ENCODE assay signal across 1 cellular context in the genomic region with DNA sequence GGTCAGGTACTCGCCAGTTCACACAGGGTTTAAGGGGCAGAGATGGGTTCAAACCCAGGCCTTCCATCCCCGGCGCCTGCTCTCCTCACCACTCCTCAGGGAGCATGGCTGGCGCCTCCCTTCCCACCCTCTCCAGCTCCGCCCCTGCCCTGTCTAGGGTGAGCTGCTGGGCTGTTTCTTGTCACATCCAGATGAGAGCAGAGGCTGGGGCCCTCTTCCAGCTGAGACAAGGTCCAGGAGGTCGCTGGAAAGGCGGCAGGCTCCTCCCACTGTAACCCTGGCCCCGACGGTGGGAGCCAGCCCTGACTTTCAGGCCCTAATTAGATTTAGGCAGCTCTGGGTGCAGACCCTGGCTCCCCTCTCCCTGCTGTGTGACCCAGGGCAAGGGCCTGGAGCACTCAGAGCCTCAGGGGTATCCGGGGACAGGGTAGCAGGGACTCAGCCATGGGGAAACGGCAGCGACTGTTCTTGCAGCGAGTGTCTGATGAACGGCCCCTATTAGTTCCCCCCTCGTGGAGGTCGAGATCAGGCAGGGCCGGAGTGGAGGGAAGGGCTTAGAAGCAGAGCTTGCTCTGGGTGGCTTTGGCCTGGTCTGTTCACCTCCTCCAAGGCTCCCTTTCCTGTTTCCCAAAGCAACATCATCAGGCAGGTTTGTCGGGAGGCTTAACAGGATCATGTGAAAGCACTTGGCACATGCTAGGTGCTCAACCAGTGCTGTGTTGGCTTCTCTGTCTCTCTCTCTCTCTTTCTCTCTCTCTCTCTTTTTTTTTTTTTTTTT.
TF ChIP-seq lines count a peak whose summit lies in the region.

No MANE protein-coding gene starts in this region.

TF ChIP-seq in HepG2, 621 proteins besides CTCF, POLR2A, EP300 and RAD21 (continued from another document and continues in another):
- TF ChIP-seq NRL (CRISPR knock-in tag; IDR thresholded peaks at IDR 0.05; ENCODE audit: borderline replicate concordance) (peak; percentile 87; the same call in 1 of the 2 replicates), ZNF781 (CRISPR knock-in tag; IDR thresholded peaks at IDR 0.05; ENCODE audit: borderline replicate concordance, not compliant biosample characterization) (no peak), ZBTB21 (CRISPR knock-in tag; IDR thresholded peaks at IDR 0.05) (no peak), ZNF326 (CRISPR knock-in tag; IDR thresholded peaks at IDR 0.05; ENCODE audit: borderline replicate concordance) (no peak), PHF20 (CRISPR knock-in tag; IDR thresholded peaks at IDR 0.05) (no peak), PHF21A (CRISPR knock-in tag; IDR thresholded peaks at IDR 0.05) (0 out of 2 replicates have a peak, but pooled peaks have one; percentile 40), HNRNPUL1 (IDR thresholded peaks at IDR 0.05; ENCODE audit: low read depth, low read length) (no peak), MZF1 (CRISPR knock-in tag; IDR thresholded peaks at IDR 0.05; ENCODE audit: borderline replicate concordance) (no peak), SIX1 (CRISPR knock-in tag; IDR thresholded peaks at IDR 0.05; ENCODE audit: borderline replicate concordance) (no peak), ZNF10 (CRISPR knock-in tag; IDR thresholded peaks at IDR 0.05; ENCODE audit: borderline replicate concordance, low read depth) (0 out of 2 replicates have a peak, but pooled peaks have one; percentile 77), FOXJ3 (CRISPR knock-in tag; IDR thresholded peaks at IDR 0.05; ENCODE audit: borderline replicate concordance) (no peak), ZNF235 (CRISPR knock-in tag; IDR thresholded peaks at IDR 0.05; ENCODE audit: borderline replicate concordance) (0 out of 2 replicates have a peak, but pooled peaks have one; percentile 54), ZNF614 (CRISPR knock-in tag; IDR thresholded peaks at IDR 0.05; ENCODE audit: borderline replicate concordance) (peak; percentile 78; the same call in 1 of the 2 replicates), ZIK1 (CRISPR knock-in tag; IDR thresholded peaks at IDR 0.05; ENCODE audit: borderline replicate concordance, low read depth) (no peak), TAF15 (IDR thresholded peaks at IDR 0.05; ENCODE audit: low read depth, low read length, poor library complexity, severe bottlenecking) (no peak), ZBTB7B (CRISPR knock-in tag; IDR thresholded peaks at IDR 0.05) (peak; percentile 50; the same call in 1 of the 2 replicates), ZFP36L2 (CRISPR knock-in tag; IDR thresholded peaks at IDR 0.05) (no peak), XRCC5 (optimal IDR thresholded peaks at IDR 0.05; ENCODE audit: low read length) (peak; percentile 92), MTA1 (CRISPR knock-in tag; IDR thresholded peaks at IDR 0.05; ENCODE audit: borderline replicate concordance) (peak; percentile 49; the same call in 1 of the 2 replicates), NFKBIZ (CRISPR knock-in tag; IDR thresholded peaks at IDR 0.05) (no peak), ISX (CRISPR knock-in tag; conservative IDR thresholded peaks at IDR 0.05) (no peak), RORA (CRISPR knock-in tag; IDR thresholded peaks at IDR 0.05) (no peak), ZNF333 (CRISPR knock-in tag; IDR thresholded peaks at IDR 0.05; ENCODE audit: borderline replicate concordance) (peak; percentile 90; the same call in 1 of the 2 replicates), ZNF260 (CRISPR knock-in tag; IDR thresholded peaks at IDR 0.05; ENCODE audit: borderline replicate concordance, low read depth) (0 out of 2 replicates have a peak, but pooled peaks have one; percentile 24), MLLT10 (CRISPR knock-in tag; IDR thresholded peaks at IDR 0.05) (no peak), NR2C2 (CRISPR knock-in tag; IDR thresholded peaks at IDR 0.05; ENCODE audit: borderline replicate concordance) (no peak), EEA1 (CRISPR knock-in tag; IDR thresholded peaks at IDR 0.05; ENCODE audit: borderline replicate concordance) (no peak), ZBTB42 (CRISPR knock-in tag; IDR thresholded peaks at IDR 0.05) (peak; percentile 86), MTA3 (CRISPR knock-in tag; IDR thresholded peaks at IDR 0.05) (no peak), ATF7 (IDR thresholded peaks at IDR 0.05) (no peak), ATF7 (CRISPR knock-in tag; IDR thresholded peaks at IDR 0.05) (0 out of 2 replicates have a peak, but pooled peaks have one; percentile 55)
- TF ChIP-seq, protein P1, sequence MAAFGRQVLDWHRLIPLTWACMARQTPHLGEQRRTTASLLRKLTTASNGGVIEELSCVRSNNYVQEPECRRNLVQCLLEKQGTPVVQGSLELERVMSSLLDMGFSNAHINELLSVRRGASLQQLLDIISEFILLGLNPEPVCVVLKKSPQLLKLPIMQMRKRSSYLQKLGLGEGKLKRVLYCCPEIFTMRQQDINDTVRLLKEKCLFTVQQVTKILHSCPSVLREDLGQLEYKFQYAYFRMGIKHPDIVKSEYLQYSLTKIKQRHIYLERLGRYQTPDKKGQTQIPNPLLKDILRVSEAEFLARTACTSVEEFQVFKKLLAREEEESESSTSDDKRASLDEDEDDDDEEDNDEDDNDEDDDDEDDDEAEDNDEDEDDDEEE (CRISPR knock-in tag; IDR thresholded peaks at IDR 0.05), result 0 out of 2 replicates have a peak, but pooled peaks have one; percentile 30
- TF ChIP-seq, protein P2, sequence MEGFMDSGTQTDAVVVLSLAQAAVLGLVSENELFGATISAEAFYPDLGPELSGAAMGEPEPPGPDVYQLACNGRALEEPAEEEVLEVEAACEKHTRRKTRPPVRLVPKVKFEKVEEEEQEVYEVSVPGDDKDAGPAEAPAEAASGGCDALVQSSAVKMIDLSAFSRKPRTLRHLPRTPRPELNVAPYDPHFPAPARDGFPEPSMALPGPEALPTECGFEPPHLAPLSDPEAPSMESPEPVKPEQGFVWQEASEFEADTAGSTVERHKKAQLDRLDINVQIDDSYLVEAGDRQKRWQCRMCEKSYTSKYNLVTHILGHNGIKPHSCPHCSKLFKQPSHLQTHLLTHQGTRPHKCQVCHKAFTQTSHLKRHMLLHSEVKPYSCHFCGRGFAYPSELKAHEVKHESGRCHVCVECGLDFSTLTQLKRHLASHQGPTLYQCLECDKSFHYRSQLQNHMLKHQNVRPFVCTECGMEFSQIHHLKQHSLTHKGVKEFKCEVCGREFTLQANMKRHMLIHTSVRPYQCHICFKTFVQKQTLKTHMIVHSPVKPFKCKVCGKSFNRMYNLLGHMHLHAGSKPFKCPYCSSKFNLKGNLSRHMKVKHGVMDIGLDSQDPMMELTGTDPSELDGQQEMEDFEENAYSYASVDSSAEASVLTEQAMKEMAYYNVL (CRISPR knock-in tag; IDR thresholded peaks at IDR 0.05; ENCODE audit: borderline replicate concordance), result 0 out of 2 replicates have a peak, but pooled peaks have one; percentile 41
- TF ChIP-seq, protein P3, sequence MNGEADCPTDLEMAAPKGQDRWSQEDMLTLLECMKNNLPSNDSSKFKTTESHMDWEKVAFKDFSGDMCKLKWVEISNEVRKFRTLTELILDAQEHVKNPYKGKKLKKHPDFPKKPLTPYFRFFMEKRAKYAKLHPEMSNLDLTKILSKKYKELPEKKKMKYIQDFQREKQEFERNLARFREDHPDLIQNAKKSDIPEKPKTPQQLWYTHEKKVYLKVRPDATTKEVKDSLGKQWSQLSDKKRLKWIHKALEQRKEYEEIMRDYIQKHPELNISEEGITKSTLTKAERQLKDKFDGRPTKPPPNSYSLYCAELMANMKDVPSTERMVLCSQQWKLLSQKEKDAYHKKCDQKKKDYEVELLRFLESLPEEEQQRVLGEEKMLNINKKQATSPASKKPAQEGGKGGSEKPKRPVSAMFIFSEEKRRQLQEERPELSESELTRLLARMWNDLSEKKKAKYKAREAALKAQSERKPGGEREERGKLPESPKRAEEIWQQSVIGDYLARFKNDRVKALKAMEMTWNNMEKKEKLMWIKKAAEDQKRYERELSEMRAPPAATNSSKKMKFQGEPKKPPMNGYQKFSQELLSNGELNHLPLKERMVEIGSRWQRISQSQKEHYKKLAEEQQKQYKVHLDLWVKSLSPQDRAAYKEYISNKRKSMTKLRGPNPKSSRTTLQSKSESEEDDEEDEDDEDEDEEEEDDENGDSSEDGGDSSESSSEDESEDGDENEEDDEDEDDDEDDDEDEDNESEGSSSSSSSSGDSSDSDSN (CRISPR knock-in tag; IDR thresholded peaks at IDR 0.05), result peak; percentile 55; the same call in 1 of the 2 replicates
- TF ChIP-seq, protein P4, sequence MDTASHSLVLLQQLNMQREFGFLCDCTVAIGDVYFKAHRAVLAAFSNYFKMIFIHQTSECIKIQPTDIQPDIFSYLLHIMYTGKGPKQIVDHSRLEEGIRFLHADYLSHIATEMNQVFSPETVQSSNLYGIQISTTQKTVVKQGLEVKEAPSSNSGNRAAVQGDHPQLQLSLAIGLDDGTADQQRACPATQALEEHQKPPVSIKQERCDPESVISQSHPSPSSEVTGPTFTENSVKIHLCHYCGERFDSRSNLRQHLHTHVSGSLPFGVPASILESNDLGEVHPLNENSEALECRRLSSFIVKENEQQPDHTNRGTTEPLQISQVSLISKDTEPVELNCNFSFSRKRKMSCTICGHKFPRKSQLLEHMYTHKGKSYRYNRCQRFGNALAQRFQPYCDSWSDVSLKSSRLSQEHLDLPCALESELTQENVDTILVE (CRISPR knock-in tag; IDR thresholded peaks at IDR 0.05), result no peak; the same call in 1 of the 2 replicates
- TF ChIP-seq, protein P5, sequence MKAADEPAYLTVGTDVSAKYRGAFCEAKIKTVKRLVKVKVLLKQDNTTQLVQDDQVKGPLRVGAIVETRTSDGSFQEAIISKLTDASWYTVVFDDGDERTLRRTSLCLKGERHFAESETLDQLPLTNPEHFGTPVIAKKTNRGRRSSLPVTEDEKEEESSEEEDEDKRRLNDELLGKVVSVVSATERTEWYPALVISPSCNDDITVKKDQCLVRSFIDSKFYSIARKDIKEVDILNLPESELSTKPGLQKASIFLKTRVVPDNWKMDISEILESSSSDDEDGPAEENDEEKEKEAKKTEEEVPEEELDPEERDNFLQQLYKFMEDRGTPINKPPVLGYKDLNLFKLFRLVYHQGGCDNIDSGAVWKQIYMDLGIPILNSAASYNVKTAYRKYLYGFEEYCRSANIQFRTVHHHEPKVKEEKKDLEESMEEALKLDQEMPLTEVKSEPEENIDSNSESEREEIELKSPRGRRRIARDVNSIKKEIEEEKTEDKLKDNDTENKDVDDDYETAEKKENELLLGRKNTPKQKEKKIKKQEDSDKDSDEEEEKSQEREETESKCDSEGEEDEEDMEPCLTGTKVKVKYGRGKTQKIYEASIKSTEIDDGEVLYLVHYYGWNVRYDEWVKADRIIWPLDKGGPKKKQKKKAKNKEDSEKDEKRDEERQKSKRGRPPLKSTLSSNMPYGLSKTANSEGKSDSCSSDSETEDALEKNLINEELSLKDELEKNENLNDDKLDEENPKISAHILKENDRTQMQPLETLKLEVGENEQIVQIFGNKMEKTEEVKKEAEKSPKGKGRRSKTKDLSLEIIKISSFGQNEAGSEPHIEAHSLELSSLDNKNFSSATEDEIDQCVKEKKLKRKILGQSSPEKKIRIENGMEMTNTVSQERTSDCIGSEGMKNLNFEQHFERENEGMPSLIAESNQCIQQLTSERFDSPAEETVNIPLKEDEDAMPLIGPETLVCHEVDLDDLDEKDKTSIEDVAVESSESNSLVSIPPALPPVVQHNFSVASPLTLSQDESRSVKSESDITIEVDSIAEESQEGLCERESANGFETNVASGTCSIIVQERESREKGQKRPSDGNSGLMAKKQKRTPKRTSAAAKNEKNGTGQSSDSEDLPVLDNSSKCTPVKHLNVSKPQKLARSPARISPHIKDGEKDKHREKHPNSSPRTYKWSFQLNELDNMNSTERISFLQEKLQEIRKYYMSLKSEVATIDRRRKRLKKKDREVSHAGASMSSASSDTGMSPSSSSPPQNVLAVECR (CRISPR knock-in tag; IDR thresholded peaks at IDR 0.05; ENCODE audit: borderline replicate concordance), result peak; percentile 51; the same call in 1 of the 2 replicates
- TF ChIP-seq, protein P6, sequence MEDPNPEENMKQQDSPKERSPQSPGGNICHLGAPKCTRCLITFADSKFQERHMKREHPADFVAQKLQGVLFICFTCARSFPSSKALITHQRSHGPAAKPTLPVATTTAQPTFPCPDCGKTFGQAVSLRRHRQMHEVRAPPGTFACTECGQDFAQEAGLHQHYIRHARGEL (CRISPR knock-in tag; IDR thresholded peaks at IDR 0.05), result 0 out of 2 replicates have a peak, but pooled peaks have one; percentile 43
- TF ChIP-seq, protein P7, sequence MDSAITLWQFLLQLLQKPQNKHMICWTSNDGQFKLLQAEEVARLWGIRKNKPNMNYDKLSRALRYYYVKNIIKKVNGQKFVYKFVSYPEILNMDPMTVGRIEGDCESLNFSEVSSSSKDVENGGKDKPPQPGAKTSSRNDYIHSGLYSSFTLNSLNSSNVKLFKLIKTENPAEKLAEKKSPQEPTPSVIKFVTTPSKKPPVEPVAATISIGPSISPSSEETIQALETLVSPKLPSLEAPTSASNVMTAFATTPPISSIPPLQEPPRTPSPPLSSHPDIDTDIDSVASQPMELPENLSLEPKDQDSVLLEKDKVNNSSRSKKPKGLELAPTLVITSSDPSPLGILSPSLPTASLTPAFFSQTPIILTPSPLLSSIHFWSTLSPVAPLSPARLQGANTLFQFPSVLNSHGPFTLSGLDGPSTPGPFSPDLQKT (CRISPR knock-in tag; IDR thresholded peaks at IDR 0.05; ENCODE audit: borderline replicate concordance), result no peak
- TF ChIP-seq, protein P8, sequence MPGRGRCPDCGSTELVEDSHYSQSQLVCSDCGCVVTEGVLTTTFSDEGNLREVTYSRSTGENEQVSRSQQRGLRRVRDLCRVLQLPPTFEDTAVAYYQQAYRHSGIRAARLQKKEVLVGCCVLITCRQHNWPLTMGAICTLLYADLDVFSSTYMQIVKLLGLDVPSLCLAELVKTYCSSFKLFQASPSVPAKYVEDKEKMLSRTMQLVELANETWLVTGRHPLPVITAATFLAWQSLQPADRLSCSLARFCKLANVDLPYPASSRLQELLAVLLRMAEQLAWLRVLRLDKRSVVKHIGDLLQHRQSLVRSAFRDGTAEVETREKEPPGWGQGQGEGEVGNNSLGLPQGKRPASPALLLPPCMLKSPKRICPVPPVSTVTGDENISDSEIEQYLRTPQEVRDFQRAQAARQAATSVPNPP (CRISPR knock-in tag; IDR thresholded peaks at IDR 0.05), result no peak
- TF ChIP-seq, protein P9, sequence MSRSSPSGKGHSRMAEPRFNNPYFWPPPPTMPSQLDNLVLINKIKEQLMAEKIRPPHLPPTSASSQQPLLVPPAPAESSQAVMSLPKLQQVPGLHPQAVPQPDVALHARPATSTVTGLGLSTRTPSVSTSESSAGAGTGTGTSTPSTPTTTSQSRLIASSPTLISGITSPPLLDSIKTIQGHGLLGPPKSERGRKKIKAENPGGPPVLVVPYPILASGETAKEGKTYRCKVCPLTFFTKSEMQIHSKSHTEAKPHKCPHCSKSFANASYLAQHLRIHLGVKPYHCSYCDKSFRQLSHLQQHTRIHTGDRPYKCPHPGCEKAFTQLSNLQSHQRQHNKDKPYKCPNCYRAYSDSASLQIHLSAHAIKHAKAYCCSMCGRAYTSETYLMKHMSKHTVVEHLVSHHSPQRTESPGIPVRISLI (CRISPR knock-in tag; IDR thresholded peaks at IDR 0.05; ENCODE audit: borderline replicate concordance), result 0 out of 2 replicates have a peak, but pooled peaks have one; percentile 18
